Comparison of ENCODE assay signal across 19 cellular contexts in the genomic region with DNA sequence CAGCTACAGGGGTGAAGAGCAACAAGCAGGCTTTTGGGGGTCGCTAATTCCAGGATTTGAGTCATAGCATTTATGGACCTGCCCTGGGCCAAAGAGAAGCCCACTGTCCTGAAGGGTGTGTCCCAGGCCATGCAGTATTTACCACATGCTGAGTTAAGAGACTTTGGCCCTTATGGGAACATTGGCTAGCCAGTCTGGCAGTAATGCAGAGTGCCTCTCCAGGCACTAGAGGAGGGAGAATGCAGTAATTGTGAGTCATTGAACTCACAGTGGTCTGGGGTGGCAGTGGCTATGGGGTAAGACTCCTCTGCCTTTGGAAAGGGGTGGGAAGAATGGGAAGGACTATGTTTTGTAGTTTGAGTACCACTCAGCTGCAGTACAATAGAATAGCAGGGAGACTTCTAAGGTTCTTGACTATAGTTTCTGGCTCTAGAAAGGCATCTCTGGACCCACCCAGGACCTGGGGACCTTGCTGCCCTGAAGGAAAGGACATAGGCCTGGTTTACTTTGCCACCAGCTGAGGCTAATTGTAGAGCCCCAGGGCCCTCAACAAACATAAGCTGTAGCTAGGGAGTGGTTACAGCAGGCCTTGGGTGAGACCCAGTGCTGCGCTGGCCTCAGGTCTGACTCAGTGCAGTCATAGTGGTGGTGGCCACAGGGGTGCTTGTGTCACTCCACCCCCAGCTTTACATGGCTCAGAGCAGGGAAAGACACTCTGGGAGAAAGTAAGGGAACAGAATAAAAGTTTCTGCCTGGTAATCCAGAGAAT.
DNase-seq lines count a peak whose midpoint lies in the region; ATAC-seq and TF ChIP-seq lines count a peak whose summit lies in the region.
"Had no signal": no experiment of that assay in that cellular context is flagged by ENCODE, and none has a peak within 500 bp of the region (broad histone marks: within the 10 kb centered on the region; RNA-seq: fewer than 3 reads in every experiment).

No MANE protein-coding gene starts in this region.

- no peak overlapping the region for H3K4me2 ChIP-seq in osteoblast (ENCODE audit: insufficient read depth, low read length)

- no peak overlapping the region for H2AFZ ChIP-seq in osteoblast (ENCODE audit: low read length)

- no peak for TF ChIP-seq CTCF in osteoblast (IDR thresholded peaks at IDR 0.05; ENCODE audit: extremely low read depth, low read depth, low read length)

- H3K9me3 ChIP-seq in osteoblast (ENCODE audit: low read depth, low read length) = no peaks in the 10 kb centered on the region
- H3K9me3 ChIP-seq: MG63 had no signal

- H3K4me3 ChIP-seq in osteoblast (ENCODE audit: insufficient read depth, low read length) = no peak overlapping the region
- H3K4me3 ChIP-seq: K562, MG63 had no signal

- H3K4me1 ChIP-seq in osteoblast (ENCODE audit: insufficient read depth, low read length) = no peaks in the 10 kb centered on the region

- H3K36me3 ChIP-seq in osteoblast (ENCODE audit: insufficient read depth, low read length) = no peaks in the 10 kb centered on the region
- H3K36me3 ChIP-seq: MG63 had no signal

- in situ Hi-C loops in ACHN (cut with HindIII; ENCODE audit: low pct_ligation_motif_present, low pct_unique_long_range_greater_than_20kb, low sequenced_read_pairs) = no loop called here

- no peak overlapping the region for H3K27ac ChIP-seq in osteoblast (ENCODE audit: low read depth, low read length)

- H4K20me1 ChIP-seq in osteoblast (ENCODE audit: insufficient read depth, low read length) = no peaks in the 10 kb centered on the region

- DNase-seq in ELR (ENCODE audit: low read depth) = peak; percentile 12
- DNase-seq in M059J (ENCODE audit: low read depth) = peak; percentile 34
- DNase-seq in islet precursor cell = peak; percentile 65
- no peak for DNase-seq in ACHN
- DNase-seq in osteoblast (ENCODE audit: insufficient read length, low spot score, missing footprints) = no peak
- no peak for DNase-seq in HCEC 1CT
- DNase-seq: CD8-positive, alpha-beta memory T cell; DMS 273 treated with DMSO at 0.1 percent for 48 hours; DMS79; Kasumi-1; MG63; NCI-H1105 treated with DMSO at 0.1 percent for 48 hours; NCI-H2029 treated with DMSO at 0.1 percent for 48 hours; NCI-H446 treated with DMSO at 0.1 percent for 48 hours; NCI-H526; SHP77 treated with DMSO at 0.1 percent for 48 hours; T-helper 1 cell had no signal

- no peaks in the 10 kb centered on the region for H3K79me2 ChIP-seq in osteoblast (ENCODE audit: insufficient read depth, low read length)

- no peak for ATAC-seq in GM18870 (IDR thresholded peaks at IDR 0.05; ENCODE audit: unreplicated experiment)
- ATAC-seq: K562 had no signal

- no peaks in the 10 kb centered on the region for H3K27me3 ChIP-seq in osteoblast (ENCODE audit: insufficient read depth, low read length)
- H3K27me3 ChIP-seq: MG63 had no signal

Comparison
In these comparisons a context has a peak if more than half of its experiments do, and no peak if none do; other contexts are left out.
1. DNase-seq: peak in ELR (single experiment), M059J (single experiment) and islet precursor cell (single experiment); none in ACHN (single experiment), osteoblast (single experiment) and HCEC 1CT (single experiment).